Comparison of ENCODE assay signal across 1 cellular context in the genomic region with DNA sequence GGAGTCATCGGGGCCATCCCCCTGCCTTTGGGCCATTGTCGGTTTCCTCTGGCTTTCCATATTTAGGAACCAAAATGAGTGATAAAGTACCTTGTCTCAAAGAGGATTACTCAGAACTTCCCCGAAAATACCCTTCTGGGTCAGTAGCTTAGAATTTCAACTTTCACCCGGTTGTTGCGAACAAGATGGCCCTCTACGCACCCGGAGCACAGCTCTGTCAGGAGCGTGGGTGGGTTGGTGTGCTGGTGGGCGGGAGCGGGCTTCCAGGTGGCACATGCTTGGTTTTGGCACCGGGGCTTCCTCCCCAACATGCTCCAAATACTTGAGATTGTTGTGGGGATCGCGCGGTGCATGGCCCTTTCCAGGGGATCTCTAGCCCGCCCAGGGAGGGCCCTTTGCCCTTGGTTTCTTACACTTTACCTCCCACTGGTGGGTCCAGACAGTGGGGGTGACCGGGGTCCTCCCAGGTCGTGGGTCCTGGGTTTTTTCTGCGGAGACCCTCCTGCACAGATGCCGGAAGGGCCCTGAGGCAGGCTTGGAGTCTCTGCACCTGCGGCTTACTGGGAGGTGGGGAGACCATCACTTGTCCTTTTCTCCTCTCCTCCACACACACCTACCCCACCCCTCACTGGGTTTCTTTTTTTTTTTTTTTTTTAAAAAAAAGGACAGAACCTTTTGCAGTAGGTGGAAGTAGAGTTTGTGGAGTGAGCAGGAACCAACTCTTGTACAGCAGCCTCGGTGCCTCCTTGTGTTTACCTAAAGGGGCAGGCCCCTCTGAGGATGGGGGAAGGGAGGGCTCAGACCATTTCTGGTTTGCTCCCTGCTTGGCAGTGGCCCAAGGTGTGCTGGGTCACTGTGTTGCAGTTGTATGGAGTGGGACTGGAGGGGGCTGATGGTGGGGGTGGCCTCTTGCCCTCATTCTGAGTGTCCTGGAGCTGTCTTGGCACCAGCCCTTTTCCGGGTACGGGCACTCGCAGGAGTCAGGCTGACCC.
TF ChIP-seq lines count a peak whose summit lies in the region.

No MANE protein-coding gene starts in this region.

TF ChIP-seq in HepG2, 621 proteins besides CTCF, POLR2A, EP300 and RAD21 (continued from another document and continues in another):
- TF ChIP-seq, protein P1, sequence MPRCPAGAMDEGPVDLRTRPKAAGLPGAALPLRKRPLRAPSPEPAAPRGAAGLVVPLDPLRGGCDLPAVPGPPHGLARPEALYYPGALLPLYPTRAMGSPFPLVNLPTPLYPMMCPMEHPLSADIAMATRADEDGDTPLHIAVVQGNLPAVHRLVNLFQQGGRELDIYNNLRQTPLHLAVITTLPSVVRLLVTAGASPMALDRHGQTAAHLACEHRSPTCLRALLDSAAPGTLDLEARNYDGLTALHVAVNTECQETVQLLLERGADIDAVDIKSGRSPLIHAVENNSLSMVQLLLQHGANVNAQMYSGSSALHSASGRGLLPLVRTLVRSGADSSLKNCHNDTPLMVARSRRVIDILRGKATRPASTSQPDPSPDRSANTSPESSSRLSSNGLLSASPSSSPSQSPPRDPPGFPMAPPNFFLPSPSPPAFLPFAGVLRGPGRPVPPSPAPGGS (CRISPR knock-in tag; IDR thresholded peaks at IDR 0.05), result no peak
- TF ChIP-seq, protein P2, sequence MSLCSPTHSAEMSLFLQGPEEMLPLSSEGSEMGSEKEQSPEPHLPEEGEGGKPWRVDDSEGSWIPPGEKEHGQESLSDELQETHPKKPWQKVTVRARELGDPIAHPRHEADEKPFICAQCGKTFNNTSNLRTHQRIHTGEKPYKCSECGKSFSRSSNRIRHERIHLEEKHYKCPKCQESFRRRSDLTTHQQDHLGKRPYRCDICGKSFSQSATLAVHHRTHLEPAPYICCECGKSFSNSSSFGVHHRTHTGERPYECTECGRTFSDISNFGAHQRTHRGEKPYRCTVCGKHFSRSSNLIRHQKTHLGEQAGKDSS (CRISPR knock-in tag; IDR thresholded peaks at IDR 0.05; ENCODE audit: borderline replicate concordance, low read depth), result 0 out of 2 replicates have a peak, but pooled peaks have one; percentile 10
- TF ChIP-seq, protein P3, sequence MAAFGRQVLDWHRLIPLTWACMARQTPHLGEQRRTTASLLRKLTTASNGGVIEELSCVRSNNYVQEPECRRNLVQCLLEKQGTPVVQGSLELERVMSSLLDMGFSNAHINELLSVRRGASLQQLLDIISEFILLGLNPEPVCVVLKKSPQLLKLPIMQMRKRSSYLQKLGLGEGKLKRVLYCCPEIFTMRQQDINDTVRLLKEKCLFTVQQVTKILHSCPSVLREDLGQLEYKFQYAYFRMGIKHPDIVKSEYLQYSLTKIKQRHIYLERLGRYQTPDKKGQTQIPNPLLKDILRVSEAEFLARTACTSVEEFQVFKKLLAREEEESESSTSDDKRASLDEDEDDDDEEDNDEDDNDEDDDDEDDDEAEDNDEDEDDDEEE (CRISPR knock-in tag; IDR thresholded peaks at IDR 0.05), result no peak
- TF ChIP-seq PHB2 (IDR thresholded peaks at IDR 0.05; ENCODE audit: partially characterized antibody), result no peak
- TF ChIP-seq ZNF841 (CRISPR knock-in tag; IDR thresholded peaks at IDR 0.05; ENCODE audit: borderline replicate concordance), result no peak
- TF ChIP-seq, protein P4, sequence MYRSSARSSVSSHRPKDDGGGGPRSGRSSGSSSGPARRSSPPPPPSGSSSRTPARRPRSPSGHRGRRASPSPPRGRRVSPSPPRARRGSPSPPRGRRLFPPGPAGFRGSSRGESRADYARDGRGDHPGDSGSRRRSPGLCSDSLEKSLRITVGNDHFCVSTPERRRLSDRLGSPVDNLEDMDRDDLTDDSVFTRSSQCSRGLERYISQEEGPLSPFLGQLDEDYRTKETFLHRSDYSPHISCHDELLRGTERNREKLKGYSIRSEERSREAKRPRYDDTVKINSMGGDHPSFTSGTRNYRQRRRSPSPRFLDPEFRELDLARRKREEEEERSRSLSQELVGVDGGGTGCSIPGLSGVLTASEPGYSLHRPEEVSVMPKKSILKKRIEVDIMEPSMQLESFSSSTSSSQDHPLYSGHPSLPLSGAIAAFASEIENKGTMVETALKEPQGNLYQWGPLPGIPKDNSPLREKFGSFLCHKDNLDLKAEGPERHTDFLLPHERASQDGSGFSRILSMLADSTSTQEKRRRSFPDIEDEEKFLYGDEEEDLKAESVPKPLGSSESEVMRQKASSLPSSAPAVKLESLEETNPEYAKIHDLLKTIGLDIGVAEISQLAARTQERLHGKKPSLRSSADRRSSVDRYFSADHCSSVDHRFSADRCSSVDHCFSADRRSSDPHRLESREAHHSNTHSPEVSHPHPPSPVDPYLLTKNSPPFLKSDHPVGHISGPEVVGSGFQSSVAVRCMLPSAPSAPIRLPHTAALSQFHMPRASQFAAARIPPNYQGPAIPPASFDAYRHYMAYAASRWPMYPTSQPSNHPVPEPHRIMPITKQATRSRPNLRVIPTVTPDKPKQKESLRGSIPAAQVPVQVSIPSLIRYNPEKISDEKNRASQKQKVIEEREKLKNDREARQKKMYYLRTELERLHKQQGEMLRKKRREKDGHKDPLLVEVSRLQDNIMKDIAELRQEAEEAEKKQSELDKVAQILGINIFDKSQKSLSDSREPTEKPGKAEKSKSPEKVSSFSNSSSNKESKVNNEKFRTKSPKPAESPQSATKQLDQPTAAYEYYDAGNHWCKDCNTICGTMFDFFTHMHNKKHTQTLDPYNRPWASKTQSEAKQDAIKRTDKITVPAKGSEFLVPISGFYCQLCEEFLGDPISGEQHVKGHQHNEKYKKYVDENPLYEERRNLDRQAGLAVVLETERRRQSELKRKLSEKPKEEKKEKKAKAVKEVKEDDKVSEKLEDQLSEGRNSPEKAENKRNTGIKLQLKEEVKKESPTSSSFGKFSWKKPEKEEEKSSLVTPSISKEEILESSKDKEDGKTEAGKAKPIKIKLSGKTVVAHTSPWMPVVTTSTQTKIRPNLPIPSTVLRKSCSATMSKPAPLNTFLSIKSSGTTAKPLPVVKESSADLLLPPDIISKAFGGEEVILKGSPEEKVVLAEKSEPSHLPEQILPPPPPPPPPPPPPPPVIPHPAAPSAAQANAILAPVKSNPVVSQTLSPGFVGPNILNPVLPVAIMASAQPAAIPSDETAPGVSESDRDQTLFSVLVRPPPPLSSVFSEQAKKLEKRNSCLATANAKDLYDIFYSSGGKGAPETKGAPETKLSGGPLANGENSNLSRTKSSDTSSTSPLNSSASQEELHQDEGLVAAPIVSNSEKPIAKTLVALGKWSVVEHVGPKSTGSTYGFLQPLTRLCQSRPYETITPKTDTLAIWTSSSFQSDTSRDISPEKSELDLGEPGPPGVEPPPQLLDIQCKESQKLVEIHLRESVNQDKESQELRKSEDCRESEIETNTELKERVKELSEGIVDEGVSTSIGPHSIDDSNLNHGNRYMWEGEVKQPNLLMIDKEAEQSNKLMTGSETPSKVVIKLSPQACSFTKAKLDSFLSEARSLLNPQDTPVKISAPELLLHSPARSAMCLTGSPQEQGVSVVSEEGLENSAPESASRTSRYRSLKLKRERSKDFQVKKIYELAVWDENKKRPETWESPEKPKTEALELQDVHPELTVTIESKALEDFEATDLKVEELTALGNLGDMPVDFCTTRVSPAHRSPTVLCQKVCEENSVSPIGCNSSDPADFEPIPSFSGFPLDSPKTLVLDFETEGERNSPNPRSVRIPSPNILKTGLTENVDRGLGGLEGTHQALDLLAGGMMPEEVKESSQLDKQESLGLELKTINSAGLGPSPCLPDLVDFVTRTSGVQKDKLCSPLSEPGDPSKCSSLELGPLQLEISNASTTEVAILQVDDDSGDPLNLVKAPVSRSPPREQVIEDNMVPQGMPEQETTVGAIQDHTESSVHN (CRISPR knock-in tag; IDR thresholded peaks at IDR 0.05), result no peak
- no peak for TF ChIP-seq PTBP1 (IDR thresholded peaks at IDR 0.05; ENCODE audit: low read depth, low read length, poor library complexity, severe bottlenecking)
- peak; percentile 61; the same call in 1 of the 2 replicates for TF ChIP-seq SPEN (CRISPR knock-in tag; IDR thresholded peaks at IDR 0.05; ENCODE audit: low read depth)
- no peak for TF ChIP-seq GPN1 (CRISPR knock-in tag; IDR thresholded peaks at IDR 0.05; ENCODE audit: borderline replicate concordance)
- 0 out of 2 replicates have a peak, but pooled peaks have one; percentile 11 for TF ChIP-seq ZNF335 (CRISPR knock-in tag; IDR thresholded peaks at IDR 0.05)
- TF ChIP-seq ZNF572 (CRISPR knock-in tag; IDR thresholded peaks at IDR 0.05), result no peak
- TF ChIP-seq, protein P5, sequence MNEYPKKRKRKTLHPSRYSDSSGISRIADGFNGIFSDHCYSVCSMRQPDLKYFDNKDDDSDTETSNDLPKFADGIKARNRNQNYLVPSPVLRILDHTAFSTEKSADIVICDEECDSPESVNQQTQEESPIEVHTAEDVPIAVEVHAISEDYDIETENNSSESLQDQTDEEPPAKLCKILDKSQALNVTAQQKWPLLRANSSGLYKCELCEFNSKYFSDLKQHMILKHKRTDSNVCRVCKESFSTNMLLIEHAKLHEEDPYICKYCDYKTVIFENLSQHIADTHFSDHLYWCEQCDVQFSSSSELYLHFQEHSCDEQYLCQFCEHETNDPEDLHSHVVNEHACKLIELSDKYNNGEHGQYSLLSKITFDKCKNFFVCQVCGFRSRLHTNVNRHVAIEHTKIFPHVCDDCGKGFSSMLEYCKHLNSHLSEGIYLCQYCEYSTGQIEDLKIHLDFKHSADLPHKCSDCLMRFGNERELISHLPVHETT (CRISPR knock-in tag; conservative IDR thresholded peaks at IDR 0.05), result no peak
- TF ChIP-seq ZNF282 (IDR thresholded peaks at IDR 0.05; ENCODE audit: partially characterized antibody), result no peak
- TF ChIP-seq FOSL2 (CRISPR knock-in tag; IDR thresholded peaks at IDR 0.05), result 0 out of 2 replicates have a peak, but pooled peaks have one; percentile 37
- no peak for TF ChIP-seq ZNF75D (CRISPR knock-in tag; IDR thresholded peaks at IDR 0.05; ENCODE audit: borderline replicate concordance)
- TF ChIP-seq SNAPC2 (CRISPR knock-in tag; IDR thresholded peaks at IDR 0.05), result no peak
- no peak for TF ChIP-seq TMF1 (CRISPR knock-in tag; IDR thresholded peaks at IDR 0.05; ENCODE audit: low read depth)
- TF ChIP-seq TEAD3 (CRISPR knock-in tag; optimal IDR thresholded peaks at IDR 0.05; ENCODE audit: borderline replicate concordance), result peak; percentile 30
- TF ChIP-seq ZNF773 (CRISPR knock-in tag; IDR thresholded peaks at IDR 0.05; ENCODE audit: borderline replicate concordance), result no peak
- TF ChIP-seq, protein P6, sequence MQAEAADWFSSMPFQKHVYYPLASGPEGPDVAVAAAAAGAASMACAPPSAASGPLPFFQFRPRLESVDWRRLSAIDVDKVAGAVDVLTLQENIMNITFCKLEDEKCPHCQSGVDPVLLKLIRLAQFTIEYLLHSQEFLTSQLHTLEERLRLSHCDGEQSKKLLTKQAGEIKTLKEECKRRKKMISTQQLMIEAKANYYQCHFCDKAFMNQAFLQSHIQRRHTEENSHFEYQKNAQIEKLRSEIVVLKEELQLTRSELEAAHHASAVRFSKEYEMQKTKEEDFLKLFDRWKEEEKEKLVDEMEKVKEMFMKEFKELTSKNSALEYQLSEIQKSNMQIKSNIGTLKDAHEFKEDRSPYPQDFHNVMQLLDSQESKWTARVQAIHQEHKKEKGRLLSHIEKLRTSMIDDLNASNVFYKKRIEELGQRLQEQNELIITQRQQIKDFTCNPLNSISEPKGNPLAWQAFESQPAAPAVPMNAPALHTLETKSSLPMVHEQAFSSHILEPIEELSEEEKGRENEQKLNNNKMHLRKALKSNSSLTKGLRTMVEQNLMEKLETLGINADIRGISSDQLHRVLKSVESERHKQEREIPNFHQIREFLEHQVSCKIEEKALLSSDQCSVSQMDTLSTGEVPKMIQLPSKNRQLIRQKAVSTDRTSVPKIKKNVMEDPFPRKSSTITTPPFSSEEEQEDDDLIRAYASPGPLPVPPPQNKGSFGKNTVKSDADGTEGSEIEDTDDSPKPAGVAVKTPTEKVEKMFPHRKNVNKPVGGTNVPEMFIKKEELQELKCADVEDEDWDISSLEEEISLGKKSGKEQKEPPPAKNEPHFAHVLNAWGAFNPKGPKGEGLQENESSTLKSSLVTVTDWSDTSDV (CRISPR knock-in tag; IDR thresholded peaks at IDR 0.05), result 0 out of 2 replicates have a peak, but pooled peaks have one; percentile 20
- no peak for TF ChIP-seq JUNB (CRISPR knock-in tag; IDR thresholded peaks at IDR 0.05; ENCODE audit: borderline replicate concordance)
- no peak for TF ChIP-seq ZNF891 (CRISPR knock-in tag; IDR thresholded peaks at IDR 0.05)
- no peak for TF ChIP-seq ZNF10 (CRISPR knock-in tag; IDR thresholded peaks at IDR 0.05; ENCODE audit: borderline replicate concordance, low read depth)
- TF ChIP-seq, protein P7, sequence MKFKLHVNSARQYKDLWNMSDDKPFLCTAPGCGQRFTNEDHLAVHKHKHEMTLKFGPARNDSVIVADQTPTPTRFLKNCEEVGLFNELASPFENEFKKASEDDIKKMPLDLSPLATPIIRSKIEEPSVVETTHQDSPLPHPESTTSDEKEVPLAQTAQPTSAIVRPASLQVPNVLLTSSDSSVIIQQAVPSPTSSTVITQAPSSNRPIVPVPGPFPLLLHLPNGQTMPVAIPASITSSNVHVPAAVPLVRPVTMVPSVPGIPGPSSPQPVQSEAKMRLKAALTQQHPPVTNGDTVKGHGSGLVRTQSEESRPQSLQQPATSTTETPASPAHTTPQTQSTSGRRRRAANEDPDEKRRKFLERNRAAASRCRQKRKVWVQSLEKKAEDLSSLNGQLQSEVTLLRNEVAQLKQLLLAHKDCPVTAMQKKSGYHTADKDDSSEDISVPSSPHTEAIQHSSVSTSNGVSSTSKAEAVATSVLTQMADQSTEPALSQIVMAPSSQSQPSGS (CRISPR knock-in tag; IDR thresholded peaks at IDR 0.05), result 0 out of 2 replicates have a peak, but pooled peaks have one; percentile 23
- no peak for TF ChIP-seq CHD4 (IDR thresholded peaks at IDR 0.05; ENCODE audit: borderline replicate concordance, low read length)
- peak; percentile 77; the same call in 1 of the 2 replicates for TF ChIP-seq HDAC2 (CRISPR knock-in tag; IDR thresholded peaks at IDR 0.05)
- TF ChIP-seq FOSL1 (CRISPR knock-in tag; IDR thresholded peaks at IDR 0.05; ENCODE audit: borderline replicate concordance), result no peak
- TF ChIP-seq, protein P8, sequence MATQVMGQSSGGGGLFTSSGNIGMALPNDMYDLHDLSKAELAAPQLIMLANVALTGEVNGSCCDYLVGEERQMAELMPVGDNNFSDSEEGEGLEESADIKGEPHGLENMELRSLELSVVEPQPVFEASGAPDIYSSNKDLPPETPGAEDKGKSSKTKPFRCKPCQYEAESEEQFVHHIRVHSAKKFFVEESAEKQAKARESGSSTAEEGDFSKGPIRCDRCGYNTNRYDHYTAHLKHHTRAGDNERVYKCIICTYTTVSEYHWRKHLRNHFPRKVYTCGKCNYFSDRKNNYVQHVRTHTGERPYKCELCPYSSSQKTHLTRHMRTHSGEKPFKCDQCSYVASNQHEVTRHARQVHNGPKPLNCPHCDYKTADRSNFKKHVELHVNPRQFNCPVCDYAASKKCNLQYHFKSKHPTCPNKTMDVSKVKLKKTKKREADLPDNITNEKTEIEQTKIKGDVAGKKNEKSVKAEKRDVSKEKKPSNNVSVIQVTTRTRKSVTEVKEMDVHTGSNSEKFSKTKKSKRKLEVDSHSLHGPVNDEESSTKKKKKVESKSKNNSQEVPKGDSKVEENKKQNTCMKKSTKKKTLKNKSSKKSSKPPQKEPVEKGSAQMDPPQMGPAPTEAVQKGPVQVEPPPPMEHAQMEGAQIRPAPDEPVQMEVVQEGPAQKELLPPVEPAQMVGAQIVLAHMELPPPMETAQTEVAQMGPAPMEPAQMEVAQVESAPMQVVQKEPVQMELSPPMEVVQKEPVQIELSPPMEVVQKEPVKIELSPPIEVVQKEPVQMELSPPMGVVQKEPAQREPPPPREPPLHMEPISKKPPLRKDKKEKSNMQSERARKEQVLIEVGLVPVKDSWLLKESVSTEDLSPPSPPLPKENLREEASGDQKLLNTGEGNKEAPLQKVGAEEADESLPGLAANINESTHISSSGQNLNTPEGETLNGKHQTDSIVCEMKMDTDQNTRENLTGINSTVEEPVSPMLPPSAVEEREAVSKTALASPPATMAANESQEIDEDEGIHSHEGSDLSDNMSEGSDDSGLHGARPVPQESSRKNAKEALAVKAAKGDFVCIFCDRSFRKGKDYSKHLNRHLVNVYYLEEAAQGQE (IDR thresholded peaks at IDR 0.05; ENCODE audit: borderline replicate concordance in 1 of 2, low read depth in 1 of 2, low read length in 2 of 2), result 0 out of 4 replicates have a peak, but pooled peaks of 1 of the 2 experiments have one; percentile 40
- no peak for TF ChIP-seq ATF1 (CRISPR knock-in tag; IDR thresholded peaks at IDR 0.05)
- no peak for TF ChIP-seq ZNF317 (CRISPR knock-in tag; IDR thresholded peaks at IDR 0.05)
- TF ChIP-seq KLF6 (CRISPR knock-in tag; IDR thresholded peaks at IDR 0.05), result no peak; the same call in 1 of the 2 replicates
